In genomic region chr5:56821868-56822267, GRCh38 we compare ENCODE assay signal across 7 cellular contexts. TPM values are rescaled to one million over a fixed set of nuclear protein-coding genes. Genes with fewer than 3 reads are reported as not detected.
A peak's percentile ranks its signal among the peaks of the same experiment; 100 is the strongest.
DNase-seq lines count a peak whose midpoint lies in the region; ATAC-seq, FAIRE-seq and TF ChIP-seq lines count a peak whose summit lies in the region.
"Not testable (repeated sequence)": the region's sequence is repeated elsewhere in the genome, so short reads cannot be mapped to it uniquely, and the experiment has no call there.

No MANE protein-coding gene starts in this region.

- H3K4me3 ChIP-seq in BLaER1: peak overlapping the region; percentile 99
- peak overlapping the region; percentile 98 for H3K4me3 ChIP-seq in CD4-positive, CD25-positive, alpha-beta regulatory T cell (ENCODE audit: low read depth, low read length)
- H3K4me3 ChIP-seq in HEK293 (ENCODE audit: low read depth, low read length); HepG2 (replicated peaks in 1 of 3; ENCODE audit: insufficient read depth in 1 of 3, low read depth in 2 of 3, low read length in 3 of 3); spleen: not testable (repeated sequence)

- not testable (repeated sequence) for FAIRE-seq in HepG2 (lab: Jason Lieb, UNC)

- not testable (repeated sequence) for ATAC-seq in CD4-positive, CD25-positive, alpha-beta regulatory T cell (ENCODE audit: low read depth in 2 of 2); T-cell (replicated peaks in 1 of 4); activated B cell treated with CpG ODN at 0.5 μM for 24 hours (ENCODE audit: low read depth); HepG2

- DNase-seq in CD4-positive, CD25-positive, alpha-beta regulatory T cell; T-cell; activated B cell treated with CpG ODN at 0.5 μM for 24 hours; HepG2 (ENCODE audit: low spot score): not testable (repeated sequence)
- peak; percentile 31 for DNase-seq in spleen

- H3K9ac ChIP-seq in BLaER1: peak overlapping the region; percentile 99
- not testable (repeated sequence) for H3K9ac ChIP-seq in HepG2 (ENCODE audit: insufficient read depth, low read depth, low read length)

- H3K4me1 ChIP-seq in BLaER1 (peaks cover 69% of the 10 kb centered on the region), HEK293 (ENCODE audit: control insufficient read depth, insufficient read depth, low read length) (peaks cover 10% of the 10 kb centered on the region), HepG2 (ENCODE audit: insufficient read depth, low read length) (peaks cover 81% of the 10 kb centered on the region), spleen (peaks cover 68 to 99% (median 96%) of the 10 kb centered on the region in 6 donors)
- H3K4me1 ChIP-seq in CD4-positive, CD25-positive, alpha-beta regulatory T cell (ENCODE audit: control insufficient read depth, insufficient read depth, low read length, poor library complexity, severe bottlenecking): peaks cover 88% of the 10 kb centered on the region

- intact Hi-C loops in activated B cell treated with CpG ODN at 0.5 μM for 24 hours (cut with micrococcal nuclease); HepG2 (cut with micrococcal nuclease; ENCODE audit: unreplicated experiment); spleen (cut with DNase I; ENCODE audit: low total_unique reads): not testable (repeated sequence)

- H4K20me1 ChIP-seq in BLaER1 (peaks cover 78% of the 10 kb centered on the region), HepG2 (ENCODE audit: insufficient read depth, low read length) (peaks cover 52% of the 10 kb centered on the region)

- TF ChIP-seq EP300 in HepG2 (IDR thresholded peaks at IDR 0.05; ENCODE audit: low read depth in 2 of 2, low read length in 2 of 2); HepG2 (CRISPR knock-in tag; IDR thresholded peaks at IDR 0.05; ENCODE audit: borderline replicate concordance): not testable (repeated sequence)

- H3K27me3 Mint-ChIP-seq in CD4-positive, CD25-positive, alpha-beta regulatory T cell; T-cell; activated B cell treated with CpG ODN at 0.5 μM for 24 hours: not testable (repeated sequence)

- peaks cover 56% of the 10 kb centered on the region for H3K36me3 ChIP-seq in BLaER1
- peaks cover 15% of the 10 kb centered on the region for H3K36me3 ChIP-seq in CD4-positive, CD25-positive, alpha-beta regulatory T cell (ENCODE audit: control insufficient read depth, insufficient read depth, low read length)
- not testable (repeated sequence) for H3K36me3 ChIP-seq in HEK293 (ENCODE audit: control insufficient read depth in 2 of 2, insufficient read depth in 1 of 2, low read length in 2 of 2); HepG2 (replicated peaks in 1 of 2; ENCODE audit: control insufficient read depth in 1 of 2, insufficient read depth in 2 of 2, low read length in 2 of 2); spleen

- H3K36me3 Mint-ChIP-seq in CD4-positive, CD25-positive, alpha-beta regulatory T cell: peaks cover 24% of the 10 kb centered on the region
- H3K36me3 Mint-ChIP-seq in T-cell: peaks cover 27% of the 10 kb centered on the region
- peaks cover 58% of the 10 kb centered on the region for H3K36me3 Mint-ChIP-seq in activated B cell treated with CpG ODN at 0.5 μM for 24 hours (ENCODE audit: low read depth)

- not testable (repeated sequence) for BruUV-seq in HepG2 (replicated peaks; lab: Mats Ljungman, UMichigan)

- WGBS in HepG2 (ENCODE audit: low lambda C conversion rate): 93% methylated on average over 5 of the region's 5 CpGs
- WGBS in spleen, 5 donors: 89 to 94% (median 90%) methylated on average over 5 of the region's 5 CpGs

- H3K4me3 Mint-ChIP-seq in CD4-positive, CD25-positive, alpha-beta regulatory T cell: peak overlapping the region; percentile 72 to 83 (median 74)
- H3K4me3 Mint-ChIP-seq in T-cell (peak overlapping the region in 2 of 3 donors; percentile 25 to 71), activated B cell treated with CpG ODN at 0.5 μM for 24 hours (peak overlapping the region; percentile 33)

- CTCF ChIA-PET in HEK293 (lab: Yijun Ruan, JAX): interaction anchor here (0.6 to 1.5 kb wide), 2 partner anchors 16 to 340 kb away, joined by 3 to 8 read pairs; no protein-coding TSS in a partner anchor
- CTCF ChIA-PET in T-cell (lab: Charles Lee); activated B cell treated with CpG ODN at 0.5 μM for 24 hours (lab: Charles Lee); HepG2 (lab: Yijun Ruan, JAX; ENCODE audit: low intra/inter-chr PET ratio, low total read pairs): not testable (repeated sequence)

- POLR2A ChIA-PET in HEK293 (lab: Yijun Ruan, JAX); activated B cell treated with CpG ODN at 0.5 μM for 24 hours (lab: Charles Lee); HepG2 (lab: Yijun Ruan, JAX): not testable (repeated sequence)
- POLR2A ChIA-PET in T-cell (lab: Charles Lee): interaction anchor here in 1 of 2 donors (0.5 kb wide), 1 partner anchor 125 kb away, joined by 5 read pairs; no protein-coding TSS in a partner anchor

- H3K9me3 Mint-ChIP-seq in CD4-positive, CD25-positive, alpha-beta regulatory T cell; T-cell; activated B cell treated with CpG ODN at 0.5 μM for 24 hours: not testable (repeated sequence)

- peaks cover 52 to 86% (median 78%) of the 10 kb centered on the region in 4 donors for H3K4me1 Mint-ChIP-seq in CD4-positive, CD25-positive, alpha-beta regulatory T cell
- H3K4me1 Mint-ChIP-seq in T-cell (peaks cover 84 to 89% (median 86%) of the 10 kb centered on the region in 3 donors), activated B cell treated with CpG ODN at 0.5 μM for 24 hours (peaks cover 83% of the 10 kb centered on the region)

- TF ChIP-seq POLR2A in HepG2 (IDR thresholded peaks at IDR 0.05; ENCODE audit: insufficient read depth in 1 of 2, low read depth in 2 of 2, low read length in 2 of 2); spleen (IDR thresholded peaks at IDR 0.05): not testable (repeated sequence)

- not testable (repeated sequence) for TF ChIP-seq CTCF in HEK293 (tag by site-specific recombination; IDR thresholded peaks at IDR 0.05); activated B cell treated with CpG ODN at 0.5 μM for 24 hours (IDR thresholded peaks at IDR 0.05); HepG2 (CRISPR knock-in tag; IDR thresholded peaks at IDR 0.05); spleen (IDR thresholded peaks at IDR 0.05 in 8 of 11, conservative IDR thresholded peaks at IDR 0.05 in 3 of 11)

- not testable (repeated sequence) for H3K9me3 ChIP-seq in BLaER1; CD4-positive, CD25-positive, alpha-beta regulatory T cell (ENCODE audit: control insufficient read depth in 2 of 2, low read length in 2 of 2); HEK293 (ENCODE audit: control insufficient read depth, insufficient read depth, low read depth, low read length); HepG2 (ENCODE audit: low read length); spleen

- H2AFZ ChIP-seq in HepG2 (ENCODE audit: low read length): not testable (repeated sequence)

- H3K27ac ChIP-seq in BLaER1: peak overlapping the region; percentile 99
- peak overlapping the region; percentile 6 for H3K27ac ChIP-seq in CD4-positive, CD25-positive, alpha-beta regulatory T cell (ENCODE audit: insufficient read depth, low read length, poor library complexity, severe bottlenecking)
- H3K27ac ChIP-seq in HEK293 (ENCODE audit: extremely low read depth, low read depth, low read length); HepG2 (ENCODE audit: extremely low read length, insufficient read depth, low read length): not testable (repeated sequence)
- H3K27ac ChIP-seq in spleen: peak overlapping the region in 2 of 8 donors; percentile 30 to 64

- in situ Hi-C loops in HepG2 (cut with HindIII; ENCODE audit: extremely low pct_ligation_motif_present, low pct_unique_long_range_greater_than_20kb): not testable (repeated sequence)

- peaks cover 99% of the 10 kb centered on the region for H3K79me2 ChIP-seq in HepG2 (ENCODE audit: insufficient read depth, low read length)

- H3K4me2 ChIP-seq in BLaER1: peak overlapping the region; percentile 95
- H3K4me2 ChIP-seq in HepG2 (ENCODE audit: low read depth, low read length): not testable (repeated sequence)

- TF ChIP-seq RAD21 in HepG2 (CRISPR knock-in tag; IDR thresholded peaks at IDR 0.05): not testable (repeated sequence)

- H3K27me3 ChIP-seq in BLaER1; CD4-positive, CD25-positive, alpha-beta regulatory T cell (ENCODE audit: control insufficient read depth, insufficient read depth, low read length); HepG2 (ENCODE audit: control insufficient read depth in 1 of 2, insufficient read depth in 2 of 2, low read length in 2 of 2); spleen (replicated peaks in 1 of 7): not testable (repeated sequence)

- peak overlapping the region in 2 of 3 donors; percentile 35 to 87 for H3K27ac Mint-ChIP-seq in CD4-positive, CD25-positive, alpha-beta regulatory T cell
- peak overlapping the region in 1 of 2 donors; percentile 49 for H3K27ac Mint-ChIP-seq in T-cell
- peak overlapping the region; percentile 85 for H3K27ac Mint-ChIP-seq in activated B cell treated with CpG ODN at 0.5 μM for 24 hours

RNA-seq across cellular contexts. Expression of gene MAP3K1, which starts 6.5 kb away (rescaled TPM):
- 110 TPM for total RNA-seq in CD4-positive, CD25-positive, alpha-beta regulatory T cell
- 10 to 100 TPM; 64.3 to 84.5 (median 76.1) TPM for polyA plus RNA-seq in CD4-positive, CD25-positive, alpha-beta regulatory T cell
- total RNA-seq in T-cell (10 to 100 TPM; 53.1 to 96.0 (median 80.6) TPM), activated B cell treated with CpG ODN at 0.5 μM for 24 hours (92.8 and 102 TPM in 2 replicates), HepG2 (2016; rRNA removed; fragmentation: Illumina TruSeq; extraction: Trizol) (30.3 and 44.1 TPM in 2 replicates), spleen (10 to 100 TPM; 57.3 to 85.4 (median 73.6) TPM)
- total RNA-seq in HepG2 (2016; cell fraction: cytosol; rRNA removed; fragmentation: Illumina TruSeq; extraction: Trizol; ENCODE audit: low read depth): 7.6 and 9.2 TPM in 2 replicates
- 27.7 and 42.7 TPM in 2 replicates for total RNA-seq in HepG2 (2016; cell fraction: insoluble cytoplasmic fraction; rRNA removed; fragmentation: Illumina TruSeq; extraction: Trizol)
- total RNA-seq in HepG2 (2016; cell fraction: membrane; rRNA removed; fragmentation: Illumina TruSeq; extraction: Trizol): 9.3 and 10.6 TPM in 2 replicates
- total RNA-seq in HepG2 (2016; cell fraction: nucleus; rRNA removed; fragmentation: Illumina TruSeq; extraction: Trizol): 31.4 and 33.7 TPM in 2 replicates
- polyA plus RNA-seq in HepG2 (2011; rRNA removed) (11.9 and 16.4 TPM in 2 replicates), spleen (10 to 100 TPM; 24.7 to 35.4 (median 27.6) TPM)
- 6.5 and 8.4 TPM in 2 replicates for polyA plus RNA-seq in HepG2 (2011; cell fraction: cytosol; rRNA removed)
- polyA plus RNA-seq in HepG2 (2011; cell fraction: nucleus; rRNA removed): 11.8 and 12.7 TPM in 2 replicates
- 8.4 and 11.6 TPM in 2 replicates for polyA plus RNA-seq in HepG2 (2012)
- polyA plus RNA-seq in HepG2 (2016; cell fraction: cytosol; fragmentation: Illumina TruSeq; extraction: Trizol; ENCODE audit: low read depth): 0.38 and 0.71 TPM in 2 replicates
- 21.9 and 24.5 TPM in 2 replicates for polyA plus RNA-seq in HepG2 (2016; cell fraction: insoluble cytoplasmic fraction; fragmentation: Illumina TruSeq; extraction: Trizol; ENCODE audit: low read depth)
- polyA plus RNA-seq in HepG2 (2016; cell fraction: membrane; fragmentation: Illumina TruSeq; extraction: Trizol; ENCODE audit: low read depth): 2.2 and 2.8 TPM in 2 replicates
- 30.6 and 31.1 TPM in 2 replicates for polyA plus RNA-seq in HepG2 (2016; cell fraction: nucleus; fragmentation: Illumina TruSeq; extraction: Trizol; ENCODE audit: insufficient read depth, low read depth)
- 11.5 and 25.2 TPM in 2 replicates for polyA minus RNA-seq in HepG2 (2011; rRNA and poly(A)+ RNA removed; ENCODE audit: low replicate concordance)
- 25.8 and 27.7 TPM in 2 replicates for polyA minus RNA-seq in HepG2 (2011; cell fraction: cytosol; rRNA and poly(A)+ RNA removed)
- 50.3 and 53.1 TPM in 2 replicates for polyA minus RNA-seq in HepG2 (2011; cell fraction: nucleus; rRNA and poly(A)+ RNA removed)
